Comparison of ENCODE assay signal across 1 cellular context in the genomic region with DNA sequence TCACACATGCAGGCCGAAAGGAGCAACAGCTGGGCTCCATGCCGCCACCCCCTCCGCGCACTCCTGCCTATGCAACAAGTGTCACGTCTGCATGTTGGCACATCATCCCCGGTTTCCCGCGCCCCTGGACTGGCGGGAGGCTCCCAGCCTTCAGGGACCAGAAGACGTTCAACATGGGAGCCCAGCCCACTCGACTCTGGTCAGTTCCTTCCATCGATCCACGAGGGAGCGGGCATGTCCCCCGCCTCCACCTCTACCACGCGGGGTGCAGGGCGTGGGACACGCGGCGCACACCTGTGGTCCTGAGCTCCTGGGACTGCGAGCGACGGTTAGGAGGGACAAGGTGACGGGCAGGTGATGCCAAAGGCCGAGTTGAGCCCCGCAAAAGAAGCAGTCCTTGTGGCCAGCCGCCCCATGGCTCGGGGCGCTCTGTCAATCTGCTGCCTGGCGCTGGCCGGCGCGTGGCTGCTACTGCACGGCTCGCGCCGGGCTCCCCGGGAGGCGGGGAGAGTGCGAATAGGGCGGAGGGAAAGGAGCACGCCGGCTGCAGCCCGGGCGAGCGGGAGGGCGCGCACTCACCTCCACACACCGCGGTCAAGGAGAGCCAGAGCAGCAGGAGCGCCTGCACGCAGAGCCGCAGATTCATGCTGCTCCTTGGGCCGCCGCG.
TF ChIP-seq lines count a peak whose summit lies in the region.

No MANE protein-coding gene starts in this region.

TF ChIP-seq in HepG2, 621 proteins besides CTCF, POLR2A, EP300 and RAD21 (continued from another document):
- TF ChIP-seq MTF2 (CRISPR knock-in tag; IDR thresholded peaks at IDR 0.05; ENCODE audit: borderline replicate concordance) (0 out of 2 replicates have a peak, but pooled peaks have one; percentile 14), LRRFIP1 (CRISPR knock-in tag; conservative IDR thresholded peaks at IDR 0.05) (no peak), PLRG1 (conservative IDR thresholded peaks at IDR 0.05) (no peak), MYC (CRISPR knock-in tag; IDR thresholded peaks at IDR 0.05; ENCODE audit: borderline replicate concordance) (0 out of 2 replicates have a peak, but pooled peaks have one; percentile 34), ZNF337 (CRISPR knock-in tag; IDR thresholded peaks at IDR 0.05; ENCODE audit: borderline replicate concordance, low read depth) (no peak), NCOA5 (CRISPR knock-in tag; IDR thresholded peaks at IDR 0.05) (no peak), MAFF (IDR thresholded peaks at IDR 0.05; ENCODE audit: low read depth, low read length) (no peak)
- TF ChIP-seq, protein P1, sequence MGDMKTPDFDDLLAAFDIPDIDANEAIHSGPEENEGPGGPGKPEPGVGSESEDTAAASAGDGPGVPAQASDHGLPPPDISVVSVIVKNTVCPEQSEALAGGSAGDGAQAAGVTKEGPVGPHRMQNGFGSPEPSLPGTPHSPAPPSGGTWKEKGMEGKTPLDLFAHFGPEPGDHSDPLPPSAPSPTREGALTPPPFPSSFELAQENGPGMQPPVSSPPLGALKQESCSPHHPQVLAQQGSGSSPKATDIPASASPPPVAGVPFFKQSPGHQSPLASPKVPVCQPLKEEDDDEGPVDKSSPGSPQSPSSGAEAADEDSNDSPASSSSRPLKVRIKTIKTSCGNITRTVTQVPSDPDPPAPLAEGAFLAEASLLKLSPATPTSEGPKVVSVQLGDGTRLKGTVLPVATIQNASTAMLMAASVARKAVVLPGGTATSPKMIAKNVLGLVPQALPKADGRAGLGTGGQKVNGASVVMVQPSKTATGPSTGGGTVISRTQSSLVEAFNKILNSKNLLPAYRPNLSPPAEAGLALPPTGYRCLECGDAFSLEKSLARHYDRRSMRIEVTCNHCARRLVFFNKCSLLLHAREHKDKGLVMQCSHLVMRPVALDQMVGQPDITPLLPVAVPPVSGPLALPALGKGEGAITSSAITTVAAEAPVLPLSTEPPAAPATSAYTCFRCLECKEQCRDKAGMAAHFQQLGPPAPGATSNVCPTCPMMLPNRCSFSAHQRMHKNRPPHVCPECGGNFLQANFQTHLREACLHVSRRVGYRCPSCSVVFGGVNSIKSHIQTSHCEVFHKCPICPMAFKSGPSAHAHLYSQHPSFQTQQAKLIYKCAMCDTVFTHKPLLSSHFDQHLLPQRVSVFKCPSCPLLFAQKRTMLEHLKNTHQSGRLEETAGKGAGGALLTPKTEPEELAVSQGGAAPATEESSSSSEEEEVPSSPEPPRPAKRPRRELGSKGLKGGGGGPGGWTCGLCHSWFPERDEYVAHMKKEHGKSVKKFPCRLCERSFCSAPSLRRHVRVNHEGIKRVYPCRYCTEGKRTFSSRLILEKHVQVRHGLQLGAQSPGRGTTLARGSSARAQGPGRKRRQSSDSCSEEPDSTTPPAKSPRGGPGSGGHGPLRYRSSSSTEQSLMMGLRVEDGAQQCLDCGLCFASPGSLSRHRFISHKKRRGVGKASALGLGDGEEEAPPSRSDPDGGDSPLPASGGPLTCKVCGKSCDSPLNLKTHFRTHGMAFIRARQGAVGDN (CRISPR knock-in tag; IDR thresholded peaks at IDR 0.05), result peak; percentile 48; the same call in 1 of the 2 replicates
- TF ChIP-seq, protein P2, sequence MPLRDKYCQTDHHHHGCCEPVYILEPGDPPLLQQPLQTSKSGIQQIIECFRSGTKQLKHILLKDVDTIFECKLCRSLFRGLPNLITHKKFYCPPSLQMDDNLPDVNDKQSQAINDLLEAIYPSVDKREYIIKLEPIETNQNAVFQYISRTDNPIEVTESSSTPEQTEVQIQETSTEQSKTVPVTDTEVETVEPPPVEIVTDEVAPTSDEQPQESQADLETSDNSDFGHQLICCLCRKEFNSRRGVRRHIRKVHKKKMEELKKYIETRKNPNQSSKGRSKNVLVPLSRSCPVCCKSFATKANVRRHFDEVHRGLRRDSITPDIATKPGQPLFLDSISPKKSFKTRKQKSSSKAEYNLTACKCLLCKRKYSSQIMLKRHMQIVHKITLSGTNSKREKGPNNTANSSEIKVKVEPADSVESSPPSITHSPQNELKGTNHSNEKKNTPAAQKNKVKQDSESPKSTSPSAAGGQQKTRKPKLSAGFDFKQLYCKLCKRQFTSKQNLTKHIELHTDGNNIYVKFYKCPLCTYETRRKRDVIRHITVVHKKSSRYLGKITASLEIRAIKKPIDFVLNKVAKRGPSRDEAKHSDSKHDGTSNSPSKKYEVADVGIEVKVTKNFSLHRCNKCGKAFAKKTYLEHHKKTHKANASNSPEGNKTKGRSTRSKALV (CRISPR knock-in tag; IDR thresholded peaks at IDR 0.05), result peak; percentile 69; the same call in 1 of the 2 replicates
- TF ChIP-seq, protein P3, sequence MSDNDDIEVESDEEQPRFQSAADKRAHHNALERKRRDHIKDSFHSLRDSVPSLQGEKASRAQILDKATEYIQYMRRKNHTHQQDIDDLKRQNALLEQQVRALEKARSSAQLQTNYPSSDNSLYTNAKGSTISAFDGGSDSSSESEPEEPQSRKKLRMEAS (IDR thresholded peaks at IDR 0.05), result peak; percentile 13; the same call in 1 of the 2 replicates
- TF ChIP-seq, protein P4, sequence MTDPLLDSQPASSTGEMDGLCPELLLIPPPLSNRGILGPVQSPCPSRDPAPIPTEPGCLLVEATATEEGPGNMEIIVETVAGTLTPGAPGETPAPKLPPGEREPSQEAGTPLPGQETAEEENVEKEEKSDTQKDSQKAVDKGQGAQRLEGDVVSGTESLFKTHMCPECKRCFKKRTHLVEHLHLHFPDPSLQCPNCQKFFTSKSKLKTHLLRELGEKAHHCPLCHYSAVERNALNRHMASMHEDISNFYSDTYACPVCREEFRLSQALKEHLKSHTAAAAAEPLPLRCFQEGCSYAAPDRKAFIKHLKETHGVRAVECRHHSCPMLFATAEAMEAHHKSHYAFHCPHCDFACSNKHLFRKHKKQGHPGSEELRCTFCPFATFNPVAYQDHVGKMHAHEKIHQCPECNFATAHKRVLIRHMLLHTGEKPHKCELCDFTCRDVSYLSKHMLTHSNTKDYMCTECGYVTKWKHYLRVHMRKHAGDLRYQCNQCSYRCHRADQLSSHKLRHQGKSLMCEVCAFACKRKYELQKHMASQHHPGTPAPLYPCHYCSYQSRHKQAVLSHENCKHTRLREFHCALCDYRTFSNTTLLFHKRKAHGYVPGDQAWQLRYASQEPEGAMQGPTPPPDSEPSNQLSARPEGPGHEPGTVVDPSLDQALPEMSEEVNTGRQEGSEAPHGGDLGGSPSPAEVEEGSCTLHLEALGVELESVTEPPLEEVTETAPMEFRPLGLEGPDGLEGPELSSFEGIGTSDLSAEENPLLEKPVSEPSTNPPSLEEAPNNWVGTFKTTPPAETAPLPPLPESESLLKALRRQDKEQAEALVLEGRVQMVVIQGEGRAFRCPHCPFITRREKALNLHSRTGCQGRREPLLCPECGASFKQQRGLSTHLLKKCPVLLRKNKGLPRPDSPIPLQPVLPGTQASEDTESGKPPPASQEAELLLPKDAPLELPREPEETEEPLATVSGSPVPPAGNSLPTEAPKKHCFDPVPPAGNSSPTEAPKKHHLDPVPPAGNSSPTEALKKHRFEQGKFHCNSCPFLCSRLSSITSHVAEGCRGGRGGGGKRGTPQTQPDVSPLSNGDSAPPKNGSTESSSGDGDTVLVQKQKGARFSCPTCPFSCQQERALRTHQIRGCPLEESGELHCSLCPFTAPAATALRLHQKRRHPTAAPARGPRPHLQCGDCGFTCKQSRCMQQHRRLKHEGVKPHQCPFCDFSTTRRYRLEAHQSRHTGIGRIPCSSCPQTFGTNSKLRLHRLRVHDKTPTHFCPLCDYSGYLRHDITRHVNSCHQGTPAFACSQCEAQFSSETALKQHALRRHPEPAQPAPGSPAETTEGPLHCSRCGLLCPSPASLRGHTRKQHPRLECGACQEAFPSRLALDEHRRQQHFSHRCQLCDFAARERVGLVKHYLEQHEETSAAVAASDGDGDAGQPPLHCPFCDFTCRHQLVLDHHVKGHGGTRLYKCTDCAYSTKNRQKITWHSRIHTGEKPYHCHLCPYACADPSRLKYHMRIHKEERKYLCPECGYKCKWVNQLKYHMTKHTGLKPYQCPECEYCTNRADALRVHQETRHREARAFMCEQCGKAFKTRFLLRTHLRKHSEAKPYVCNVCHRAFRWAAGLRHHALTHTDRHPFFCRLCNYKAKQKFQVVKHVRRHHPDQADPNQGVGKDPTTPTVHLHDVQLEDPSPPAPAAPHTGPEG (CRISPR knock-in tag; IDR thresholded peaks at IDR 0.05), result peak; percentile 98
